Comparison of ENCODE assay signal across 21 cellular contexts in genomic region chr1:230361941-230362340, GRCh38.
"Had no signal": no experiment of that assay in that cellular context is flagged by ENCODE, and none has a peak within 500 bp of the region (broad histone marks: within the 10 kb centered on the region; RNA-seq: fewer than 3 reads in every experiment).

No MANE protein-coding gene starts in this region.

- FAIRE-seq: RCC 7860 had no signal

- H3K36me3 Mint-ChIP-seq: IgD-negative memory B cell, T-cell had no signal

- H3K27ac Mint-ChIP-seq: T-cell had no signal

- H3K4me1 Mint-ChIP-seq: IgD-negative memory B cell, T-cell had no signal

- H3K27ac ChIP-seq: RWPE1 had no signal

- H3K9me3 Mint-ChIP-seq: T-cell had no signal

- DNase-seq: KBM-7, MV-4-11, NCI-H1048, NCI-H1105, NCI-H1436 treated with DMSO at 0.1 percent for 48 hours, NCI-H1694, NCI-H187 treated with DMSO at 0.1 percent for 48 hours, NCI-H2029 treated with DMSO at 0.1 percent for 48 hours, NCI-H2171, NCI-H226, NCI-H446, NCI-H510A, NCI-H524 treated with DMSO at 0.1 percent for 48 hours, NCI-H69, NCI-H774, SHP77, SW 1271, T-cell had no signal

- H3K4me3 Mint-ChIP-seq: IgD-negative memory B cell, T-cell had no signal

- ATAC-seq: T-cell had no signal
